ENCODE assay signal across 1 cellular context in genomic region chr1:150609726-150610125, GRCh38.
TF ChIP-seq lines count a peak whose summit lies in the region.

No MANE protein-coding gene starts in this region.

TF ChIP-seq in H1, 55 proteins besides CTCF, POLR2A, EP300 and RAD21:
- TF ChIP-seq JUND (IDR thresholded peaks at IDR 0.05; ENCODE audit: low read length) (no peak), KDM5A (IDR thresholded peaks at IDR 0.05; ENCODE audit: low read length) (no peak), HDAC2 (IDR thresholded peaks at IDR 0.05; ENCODE audit: borderline replicate concordance in 1 of 2, low read depth in 2 of 2, low read length in 2 of 2) (no peak), CEBPB (IDR thresholded peaks at IDR 0.05; ENCODE audit: low read depth, low read length) (no peak), BACH1 (IDR thresholded peaks at IDR 0.05; ENCODE audit: low read length) (no peak), FOSL1 (IDR thresholded peaks at IDR 0.05; ENCODE audit: insufficient read depth, low read depth, low read length) (no peak), ASH2L (IDR thresholded peaks at IDR 0.05; ENCODE audit: low read length) (no peak), HDAC6 (IDR thresholded peaks at IDR 0.05; ENCODE audit: low read depth, low read length) (no peak), SAP30 (IDR thresholded peaks at IDR 0.05; ENCODE audit: insufficient read depth, insufficient replicate concordance, low read length) (no peak), MAFK (IDR thresholded peaks at IDR 0.05; ENCODE audit: low read depth, low read length) (no peak)
